Comparison of ENCODE assay signal across 8 cellular contexts in the genomic region with DNA sequence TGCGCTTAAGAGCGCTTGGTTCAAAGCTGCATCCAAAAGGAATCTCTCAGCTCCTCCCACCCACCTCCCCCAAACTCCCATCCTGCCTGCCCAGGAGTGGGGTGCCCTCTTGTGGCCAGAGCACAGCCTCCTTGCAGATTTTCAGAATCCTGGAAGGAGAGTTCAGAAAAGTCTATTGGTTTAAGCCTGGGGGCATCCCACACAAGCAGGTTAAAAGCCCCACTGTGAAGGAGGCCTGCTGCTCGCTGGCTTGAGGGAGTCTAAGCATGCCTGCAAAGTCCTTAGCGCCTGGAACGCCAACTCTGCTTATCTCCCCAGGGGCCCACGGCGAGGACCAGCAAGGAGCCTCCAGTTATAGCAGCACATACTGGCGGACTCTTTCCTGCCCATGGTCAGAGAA.
DNase-seq lines count a peak whose midpoint lies in the region; ATAC-seq and TF ChIP-seq lines count a peak whose summit lies in the region.

No MANE protein-coding gene starts in this region.

- H3K27ac Mint-ChIP-seq in mesothelial cell of epicardium = no peak overlapping the region

- H3K9me3 Mint-ChIP-seq in mesothelial cell of epicardium = no peaks in the 10 kb centered on the region

- H3K36me3 Mint-ChIP-seq in mesothelial cell of epicardium = no peaks in the 10 kb centered on the region

- peak; percentile 78 for TF ChIP-seq CTCF in 22Rv1 (IDR thresholded peaks at IDR 0.05)
- peak; percentile 62 for TF ChIP-seq CTCF in fibroblast of mammary gland (conservative IDR thresholded peaks at IDR 0.05; ENCODE audit: control insufficient read depth, insufficient read depth, low read depth, low read length)
- no peak for TF ChIP-seq CTCF in mesothelial cell of epicardium (IDR thresholded peaks at IDR 0.05; ENCODE audit: unreplicated experiment)

- no peak overlapping the region for H3K4me3 Mint-ChIP-seq in mesothelial cell of epicardium

- peak; percentile 64 for DNase-seq in GM03348 (ENCODE audit: low spot score)
- DNase-seq in NCI-H526 treated with DMSO at 0.1 percent for 48 hours (lab: John Stamatoyannopoulos, UW) = peak; percentile 15
- peak; percentile 52 for DNase-seq in fibroblast of mammary gland (ENCODE audit: low read depth)
- no peak for DNase-seq in mesothelial cell of epicardium (ENCODE audit: low spot score in 2 of 2, unreplicated experiment in 2 of 2)
- DNase-seq in DMS153 (lab: John Stamatoyannopoulos, UW) = no peak

- no peak overlapping the region for H3K4me3 ChIP-seq in fibroblast of mammary gland (ENCODE audit: control insufficient read depth, low read depth, low read length)

- ATAC-seq in HG03139 (IDR thresholded peaks at IDR 0.05; ENCODE audit: unreplicated experiment) = no peak
- ATAC-seq in GM18907 (IDR thresholded peaks at IDR 0.05; ENCODE audit: unreplicated experiment) = no peak

- H3K27ac ChIP-seq in 22Rv1 = no peak overlapping the region

- no peaks in the 10 kb centered on the region for H3K4me1 Mint-ChIP-seq in mesothelial cell of epicardium

- H3K27me3 Mint-ChIP-seq in mesothelial cell of epicardium (ENCODE audit: low read depth) = peaks cover 80% of the 10 kb centered on the region

Comparison
In these comparisons a context has a peak if more than half of its experiments do, and no peak if none do; other contexts are left out.
1. DNase-seq: peak in GM03348 (single experiment), NCI-H526 treated with DMSO at 0.1 percent for 48 hours (single experiment) and fibroblast of mammary gland (single experiment); none in mesothelial cell of epicardium (0 of 2) and DMS153 (single experiment).